In genomic region chr14:20676072-20676471, GRCh38 we compare ENCODE assay signal across 2 cellular contexts.
TF ChIP-seq lines count a peak whose summit lies in the region.

No MANE protein-coding gene starts in this region.

TF ChIP-seq in GM23338, 12 proteins besides CTCF, POLR2A, EP300 and RAD21:
- TF ChIP-seq ETS1 (IDR thresholded peaks at IDR 0.05), result no peak
- TF ChIP-seq NANOG (IDR thresholded peaks at IDR 0.05; ENCODE audit: borderline replicate concordance), result no peak
- no peak for TF ChIP-seq JUNB (IDR thresholded peaks at IDR 0.05; ENCODE audit: unreplicated experiment)
- TF ChIP-seq EZH2phosphoT487 (IDR thresholded peaks at IDR 0.05; ENCODE audit: unreplicated experiment), result no peak
- TF ChIP-seq CREB1 (CRISPR knock-in tag; IDR thresholded peaks at IDR 0.05; ENCODE audit: low read depth), result no peak
- TF ChIP-seq POLR2AphosphoS5 (IDR thresholded peaks at IDR 0.05; ENCODE audit: low read depth), result no peak
- TF ChIP-seq ZNF114 (CRISPR knock-in tag; IDR thresholded peaks at IDR 0.05), result no peak
- TF ChIP-seq STAT1 (IDR thresholded peaks at IDR 0.05; ENCODE audit: unreplicated experiment), result no peak
- no peak for TF ChIP-seq EZH2 (IDR thresholded peaks at IDR 0.05; ENCODE audit: low read depth, unreplicated experiment)
- no peak for TF ChIP-seq REST (IDR thresholded peaks at IDR 0.05; ENCODE audit: unreplicated experiment)
- TF ChIP-seq ZNF462 (CRISPR knock-in tag; IDR thresholded peaks at IDR 0.05), result no peak
- TF ChIP-seq ZNF331 (CRISPR knock-in tag; IDR thresholded peaks at IDR 0.05; ENCODE audit: low read depth), result no peak

TF ChIP-seq in GM12878, 131 proteins besides CTCF, POLR2A, EP300 and RAD21:
- TF ChIP-seq CREB1 (IDR thresholded peaks at IDR 0.05; ENCODE audit: low read depth) (0 out of 2 replicates have a peak, but pooled peaks have one; percentile 3), RUNX3 (IDR thresholded peaks at IDR 0.05; ENCODE audit: low read length) (peak; percentile 43; the same call in 1 of the 2 replicates), SUZ12 (IDR thresholded peaks at IDR 0.05; ENCODE audit: unreplicated experiment) (no peak), SIN3A (IDR thresholded peaks at IDR 0.05; ENCODE audit: low read depth, low read length) (no peak), USF1 (IDR thresholded peaks at IDR 0.05; ENCODE audit: borderline replicate concordance, extremely low read length, insufficient read depth, low read depth, low read length) (no peak)
TF ChIP-seq in GM12878: peak in this region for 2.
